ENCODE assay signal across 8 cellular contexts in genomic region chr2:241315183-241315878, GRCh38. TPM values are rescaled to one million over a fixed set of nuclear protein-coding genes. Genes with fewer than 3 reads are reported as not detected.
A peak's percentile ranks its signal among the peaks of the same experiment; 100 is the strongest.
DNase-seq lines count a peak whose midpoint lies in the region; ATAC-seq and TF ChIP-seq lines count a peak whose summit lies in the region.

TSS of gene HDLBP (minus strand) at chr2:241315672. CDS start at chr2:241266869, 48,803 bp downstream.

- peak within 1 kb of the TSS; percentile 97 for H3K4me3 ChIP-seq in effector memory CD4-positive, alpha-beta T cell (ENCODE audit: insufficient read depth, low read depth, low read length, poor library complexity, severe bottlenecking)

- no peaks in the 10 kb centered on the region for H3K27me3 Mint-ChIP-seq in memory B cell

- no peaks in the 10 kb centered on the region for H3K36me3 ChIP-seq in effector memory CD4-positive, alpha-beta T cell (ENCODE audit: control insufficient read depth, insufficient read depth, low read length)

- no peaks in the 10 kb centered on the region for H3K9me3 Mint-ChIP-seq in memory B cell

- peaks cover 6% of the 10 kb centered on the region for H3K36me3 Mint-ChIP-seq in memory B cell

- peak within 1 kb of the TSS; percentile 98 for H3K27ac Mint-ChIP-seq in memory B cell

- CTCF ChIA-PET in activated CD8-positive, alpha-beta memory T cell treated with anti-CD3 and anti-CD28 coated beads for 36 hours (lab: Charles Lee), result interaction anchor here (0.6 to 1.3 kb wide), 4 partner anchors 17 to 373 kb away, joined by 3 to 4 read pairs (median 3); partner anchors contain the start of gene THAP4

- H3K4me1 Mint-ChIP-seq in memory B cell, result peaks cover 48% of the 10 kb centered on the region

- no peaks in the 10 kb centered on the region for H3K27me3 ChIP-seq in effector memory CD4-positive, alpha-beta T cell (replicated peaks; ENCODE audit: control insufficient read depth, insufficient read depth, low read length, poor library complexity, severe bottlenecking)

- peak within 1 kb of the TSS; percentile 99 for H3K4me3 Mint-ChIP-seq in memory B cell

- peaks cover 18% of the 10 kb centered on the region for H3K4me1 ChIP-seq in effector memory CD4-positive, alpha-beta T cell (ENCODE audit: control insufficient read depth, insufficient read depth, low read length, poor library complexity, severe bottlenecking)

- DNase-seq in CMK (ENCODE audit: low read depth) (peak; percentile 97), GM20000 (ENCODE audit: low spot score) (peak; percentile 99), HT-29 (ENCODE audit: low spot score) (peak; percentile 99), memory B cell (ENCODE audit: low spot score in 2 of 2) (peak; percentile 94 to 100)
- DNase-seq in NK-92 treated with Interleukin-12 subunit alpha and Interleukin-12 subunit beta, amount 100 ng/mL, for 24 hours (lab: John Stamatoyannopoulos, UW), result peak; percentile 99
- peak; percentile 100 for DNase-seq in effector memory CD4-positive, alpha-beta T cell
- peak; percentile 100 for DNase-seq in stimulated activated CD8-positive, alpha-beta memory T cell treated with anti-CD3 and anti-CD28 coated beads, Interleukin-12 subunit alpha, Interleukin-12 subunit beta, amount 100 ng/mL, for 24 hours (ENCODE audit: extremely low read depth)

- peak within 1 kb of the TSS; percentile 95 for H3K27ac ChIP-seq in effector memory CD4-positive, alpha-beta T cell (ENCODE audit: insufficient read depth, low read length, poor library complexity, severe bottlenecking)

- ATAC-seq in memory B cell (ENCODE audit: low read depth), result peak; percentile 68

- no peaks in the 10 kb centered on the region for H3K9me3 ChIP-seq in effector memory CD4-positive, alpha-beta T cell (ENCODE audit: control insufficient read depth, low read length)

- POLR2A ChIA-PET in activated CD8-positive, alpha-beta memory T cell treated with anti-CD3 and anti-CD28 coated beads for 36 hours (lab: Charles Lee), result interaction anchor here (0.9 to 1.8 kb wide), 4 partner anchors 40 to 164 kb away, joined by 3 to 4 read pairs (median 3); no protein-coding TSS in a partner anchor

- TF ChIP-seq CTCF in GM20000 (IDR thresholded peaks at IDR 0.05; ENCODE audit: extremely low read depth, missing control alignments), result peak; percentile 57

RNA-seq across cellular contexts. Expression of gene HDLBP, which starts in this region (rescaled TPM):
- total RNA-seq in HT-29 (2014; rRNA removed; shearing (Covaris generic)), result 461 and 493 TPM in 2 replicates
- total RNA-seq in activated CD8-positive, alpha-beta memory T cell treated with anti-CD3 and anti-CD28 coated beads for 36 hours, result 100 to 1,000 TPM; 293 to 310 TPM

Comparison
In these comparisons a context has a peak if more than half of its experiments do, and no peak if none do; other contexts are left out.
1. Peak in every context shown above with its lines: DNase-seq, ATAC-seq, H3K4me3 ChIP-seq and H3K27ac ChIP-seq.